ENCODE assay signal across 2 cellular contexts in the genomic region with DNA sequence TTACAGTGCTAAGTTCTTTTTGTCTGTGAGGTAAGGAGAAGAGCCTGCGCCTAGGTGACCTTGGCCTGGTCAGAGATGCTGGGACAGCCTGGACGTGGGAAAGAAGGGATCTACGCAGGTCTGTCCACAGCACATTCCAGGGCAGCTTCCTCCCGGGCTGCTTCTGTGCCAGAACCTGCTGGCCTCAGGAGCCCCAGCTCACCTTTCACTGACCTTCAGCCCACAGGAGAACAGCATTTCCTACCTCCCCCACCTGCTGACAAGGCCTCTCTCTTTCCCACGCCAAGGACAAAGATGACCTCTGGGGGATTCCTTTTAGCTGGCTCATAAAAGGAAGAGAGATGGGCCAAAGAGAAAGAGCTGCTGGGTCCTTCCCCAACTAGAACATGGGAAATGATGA.
A peak's percentile ranks its signal among the peaks of the same experiment; 100 is the strongest.
TF ChIP-seq lines count a peak whose summit lies in the region.

No MANE protein-coding gene starts in this region.

TF ChIP-seq in liver, 16 proteins besides CTCF, POLR2A, EP300 and RAD21:
- TF ChIP-seq HNF4A (conservative IDR thresholded peaks at IDR 0.05) (no peak), RXRA (IDR thresholded peaks at IDR 0.05) (peak; percentile 7 to 76)

TF ChIP-seq in HepG2, 621 proteins besides CTCF, POLR2A, EP300 and RAD21:
- no peak for TF ChIP-seq ZNF326 (CRISPR knock-in tag; IDR thresholded peaks at IDR 0.05; ENCODE audit: borderline replicate concordance)
- no peak for TF ChIP-seq ZFP36L1 (CRISPR knock-in tag; IDR thresholded peaks at IDR 0.05)
- TF ChIP-seq, protein P1, sequence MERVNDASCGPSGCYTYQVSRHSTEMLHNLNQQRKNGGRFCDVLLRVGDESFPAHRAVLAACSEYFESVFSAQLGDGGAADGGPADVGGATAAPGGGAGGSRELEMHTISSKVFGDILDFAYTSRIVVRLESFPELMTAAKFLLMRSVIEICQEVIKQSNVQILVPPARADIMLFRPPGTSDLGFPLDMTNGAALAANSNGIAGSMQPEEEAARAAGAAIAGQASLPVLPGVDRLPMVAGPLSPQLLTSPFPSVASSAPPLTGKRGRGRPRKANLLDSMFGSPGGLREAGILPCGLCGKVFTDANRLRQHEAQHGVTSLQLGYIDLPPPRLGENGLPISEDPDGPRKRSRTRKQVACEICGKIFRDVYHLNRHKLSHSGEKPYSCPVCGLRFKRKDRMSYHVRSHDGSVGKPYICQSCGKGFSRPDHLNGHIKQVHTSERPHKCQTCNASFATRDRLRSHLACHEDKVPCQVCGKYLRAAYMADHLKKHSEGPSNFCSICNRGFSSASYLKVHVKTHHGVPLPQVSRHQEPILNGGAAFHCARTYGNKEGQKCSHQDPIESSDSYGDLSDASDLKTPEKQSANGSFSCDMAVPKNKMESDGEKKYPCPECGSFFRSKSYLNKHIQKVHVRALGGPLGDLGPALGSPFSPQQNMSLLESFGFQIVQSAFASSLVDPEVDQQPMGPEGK (CRISPR knock-in tag; IDR thresholded peaks at IDR 0.05): no peak
- TF ChIP-seq, protein P2, sequence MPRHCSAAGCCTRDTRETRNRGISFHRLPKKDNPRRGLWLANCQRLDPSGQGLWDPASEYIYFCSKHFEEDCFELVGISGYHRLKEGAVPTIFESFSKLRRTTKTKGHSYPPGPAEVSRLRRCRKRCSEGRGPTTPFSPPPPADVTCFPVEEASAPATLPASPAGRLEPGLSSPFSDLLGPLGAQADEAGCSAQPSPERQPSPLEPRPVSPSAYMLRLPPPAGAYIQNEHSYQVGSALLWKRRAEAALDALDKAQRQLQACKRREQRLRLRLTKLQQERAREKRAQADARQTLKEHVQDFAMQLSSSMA (CRISPR knock-in tag; IDR thresholded peaks at IDR 0.05): no peak
- TF ChIP-seq SNAI1 (CRISPR knock-in tag; IDR thresholded peaks at IDR 0.05; ENCODE audit: borderline replicate concordance): no peak
- no peak for TF ChIP-seq HOXA9 (CRISPR knock-in tag; IDR thresholded peaks at IDR 0.05; ENCODE audit: borderline replicate concordance)
- no peak for TF ChIP-seq ZBTB42 (CRISPR knock-in tag; IDR thresholded peaks at IDR 0.05)
- no peak for TF ChIP-seq RFX3 (CRISPR knock-in tag; IDR thresholded peaks at IDR 0.05)
- TF ChIP-seq AKAP8 (CRISPR knock-in tag; IDR thresholded peaks at IDR 0.05): no peak
- no peak for TF ChIP-seq TRIM24 (CRISPR knock-in tag; IDR thresholded peaks at IDR 0.05)
- no peak for TF ChIP-seq SRF (IDR thresholded peaks at IDR 0.05; ENCODE audit: low read depth, low read length)
